28 cellular contexts compared by ENCODE assay signal in the genomic region with DNA sequence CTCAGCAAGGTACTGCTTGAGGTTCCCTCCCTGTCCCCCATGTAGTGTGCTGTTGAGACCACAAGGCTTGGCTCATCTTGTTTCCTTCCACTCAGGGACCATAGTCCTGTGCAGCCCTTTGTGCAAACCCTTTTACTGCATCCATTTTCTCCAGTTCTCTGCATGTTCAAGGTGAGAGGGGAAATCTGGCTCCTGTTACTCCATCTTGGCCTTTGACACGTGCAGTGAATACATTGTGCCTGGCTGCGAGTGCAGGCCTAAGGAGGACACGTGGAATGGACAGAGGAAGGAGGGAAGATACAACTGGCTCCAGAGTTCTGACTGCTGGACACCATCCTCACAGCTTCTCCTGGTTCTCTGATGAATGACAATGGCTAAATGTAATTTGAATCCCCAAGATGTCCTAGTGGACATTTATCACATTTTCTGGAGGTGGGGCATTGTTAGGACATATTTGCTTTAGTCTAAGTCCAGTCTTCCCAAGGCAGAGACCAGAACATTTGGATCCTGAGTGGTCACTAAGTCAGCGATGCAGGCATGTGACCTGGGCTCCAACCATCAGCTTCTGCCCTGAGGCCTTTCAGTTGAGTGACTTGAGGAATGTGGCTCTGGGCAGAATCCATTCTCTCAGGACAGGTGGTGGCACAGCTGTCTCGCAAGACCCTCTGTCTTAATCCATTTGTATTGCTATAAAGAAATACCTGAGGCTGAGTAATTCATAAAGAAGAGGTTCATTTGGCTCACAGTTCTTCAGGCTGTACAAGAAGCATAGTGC.
"Had no signal": no experiment of that assay in that cellular context is flagged by ENCODE, and none has a peak within 500 bp of the region (broad histone marks: within the 10 kb centered on the region; RNA-seq: fewer than 3 reads in every experiment).

No MANE protein-coding gene starts in this region.

- H3K36me3 ChIP-seq: ascending aorta, MG63 had no signal

- H3K9me3 Mint-ChIP-seq: activated B cell treated with CpG ODN at 0.5 μM for 24 hours; activated CD4-positive, alpha-beta T cell treated with anti-CD3 and anti-CD28 coated beads, Interleukin-2, amount 10 ng/mL, durations not matched to agents 24 days and 14 days; activated naive CD4-positive, alpha-beta T cell treated with anti-CD3 and anti-CD28 coated beads, Interleukin-2, amount 50 U/mL, for 72 hours; activated naive CD8-positive, alpha-beta T cell treated with anti-CD3 and anti-CD28 coated beads, Interleukin-2, amount 50 U/mL, for 24 hours; activated T-helper 1 cell treated with anti-CD3 and anti-CD28 coated beads, Interleukin-12 subunit alpha, Interleukin-12 subunit beta, Interleukin-2, Interleukin-4 antibody, amounts not matched to agents 30 ng/mL and 10 ng/mL and 1 ng/mL, durations not matched to agents 14 hours and 24 hours and 36 hours; central memory CD8-positive, alpha-beta T cell; T-helper 1 cell treated with Interleukin-12 subunit alpha and Interleukin-12 subunit beta and Interleukin-4 antibody, amounts not matched to agents 30 μg/mL and 1 μg/mL, for 36 hours had no signal

- H3K4me1 Mint-ChIP-seq: activated B cell treated with CpG ODN at 0.5 μM for 24 hours; activated CD4-positive, alpha-beta T cell treated with anti-CD3 and anti-CD28 coated beads, Interleukin-2, amount 10 ng/mL, durations not matched to agents 24 days and 14 days; activated CD8-positive, alpha-beta memory T cell treated with anti-CD3 and anti-CD28 coated beads, Interleukin-2, amount 10 ng/mL, durations not matched to agents 7 days and 5 days; activated naive CD8-positive, alpha-beta T cell treated with anti-CD3 and anti-CD28 coated beads, Interleukin-2, amount 50 U/mL, for 24 hours; central memory CD8-positive, alpha-beta T cell had no signal

- H3K9me3 ChIP-seq: ascending aorta, body of pancreas had no signal

- DNase-seq: activated B cell treated with CpG ODN at 0.5 μM for 24 hours; activated CD4-positive, alpha-beta T cell treated with anti-CD3 and anti-CD28 coated beads for 1 hour; activated CD4-positive, alpha-beta T cell treated with anti-CD3 and anti-CD28 coated beads, Interleukin-2, amount 10 ng/mL, durations not matched to agents 24 days and 14 days; activated CD4-positive, alpha-beta T cell treated with anti-CD3 and anti-CD28 coated beads, Interleukin-2, amount 50 U/mL, for 48 hours; activated CD8-positive, alpha-beta memory T cell treated with anti-CD3 and anti-CD28 coated beads, Interleukin-2, amount 10 ng/mL, durations not matched to agents 7 days and 5 days; activated effector memory CD4-positive, alpha-beta T cell treated with Interleukin-2 at 50 U/mL for 16 hours; activated naive CD4-positive, alpha-beta T cell; activated naive CD8-positive, alpha-beta T cell treated with anti-CD3 and anti-CD28 coated beads, Interleukin-2, amount 50 U/mL, for 24 hours; activated T-cell treated with anti-CD3 and anti-CD28 coated beads, Interleukin-2, amount 50 U/mL, for 24 hours; amniotic stem cell; body of pancreas; MG63; MV-4-11; NCI-H1092 treated with DMSO at 0.1 percent for 48 hours; NCI-H1417 treated with DMSO at 0.1 percent for 48 hours; NCI-H1694 treated with DMSO at 0.1 percent for 48 hours; NCI-H2029 treated with DMSO at 0.1 percent for 48 hours; NCI-H345; NCI-H510A; SHP77; T1000 had no signal

- H3K4me3 Mint-ChIP-seq: activated B cell treated with CpG ODN at 0.5 μM for 24 hours; activated CD4-positive, alpha-beta T cell treated with anti-CD3 and anti-CD28 coated beads, Interleukin-2, amount 10 ng/mL, durations not matched to agents 24 days and 14 days; activated CD8-positive, alpha-beta memory T cell treated with anti-CD3 and anti-CD28 coated beads, Interleukin-2, amount 10 ng/mL, durations not matched to agents 7 days and 5 days; activated naive CD8-positive, alpha-beta T cell treated with anti-CD3 and anti-CD28 coated beads, Interleukin-2, amount 50 U/mL, for 24 hours; activated T-cell treated with anti-CD3 and anti-CD28 coated beads, Interleukin-2, amount 50 U/mL, for 24 hours; activated T-helper 1 cell treated with anti-CD3 and anti-CD28 coated beads, Interleukin-12 subunit alpha, Interleukin-12 subunit beta, Interleukin-2, Interleukin-4 antibody, amounts not matched to agents 30 ng/mL and 10 ng/mL and 1 ng/mL, durations not matched to agents 14 hours and 24 hours and 36 hours; central memory CD8-positive, alpha-beta T cell; T-helper 1 cell treated with Interleukin-12 subunit alpha and Interleukin-12 subunit beta and Interleukin-4 antibody, amounts not matched to agents 30 μg/mL and 1 μg/mL, for 36 hours had no signal

- H3K27me3 ChIP-seq: ascending aorta, body of pancreas had no signal

- H3K27ac Mint-ChIP-seq: activated B cell treated with CpG ODN at 0.5 μM for 24 hours; activated CD4-positive, alpha-beta T cell treated with anti-CD3 and anti-CD28 coated beads, Interleukin-2, amount 10 ng/mL, durations not matched to agents 24 days and 14 days; activated CD8-positive, alpha-beta memory T cell treated with anti-CD3 and anti-CD28 coated beads, Interleukin-2, amount 10 ng/mL, durations not matched to agents 7 days and 5 days; activated naive CD4-positive, alpha-beta T cell treated with anti-CD3 and anti-CD28 coated beads, Interleukin-2, amount 50 U/mL, for 72 hours; activated naive CD8-positive, alpha-beta T cell treated with anti-CD3 and anti-CD28 coated beads, Interleukin-2, amount 50 U/mL, for 24 hours; activated T-cell treated with anti-CD3 and anti-CD28 coated beads, Interleukin-2, amount 50 U/mL, for 24 hours; activated T-helper 1 cell treated with anti-CD3 and anti-CD28 coated beads, Interleukin-12 subunit alpha, Interleukin-12 subunit beta, Interleukin-2, Interleukin-4 antibody, amounts not matched to agents 30 ng/mL and 10 ng/mL and 1 ng/mL, durations not matched to agents 14 hours and 24 hours and 36 hours; T-helper 1 cell treated with Interleukin-12 subunit alpha and Interleukin-12 subunit beta and Interleukin-4 antibody, amounts not matched to agents 30 μg/mL and 1 μg/mL, for 36 hours had no signal

- H3K36me3 Mint-ChIP-seq: activated CD8-positive, alpha-beta memory T cell treated with anti-CD3 and anti-CD28 coated beads, Interleukin-2, amount 10 ng/mL, durations not matched to agents 7 days and 5 days; activated naive CD4-positive, alpha-beta T cell treated with anti-CD3 and anti-CD28 coated beads, Interleukin-2, amount 50 U/mL, for 72 hours had no signal

- H3K4me3 ChIP-seq: ascending aorta, body of pancreas, MG63 had no signal

- H3K4me1 ChIP-seq: ascending aorta, body of pancreas had no signal

- FAIRE-seq: RCC 7860, TTC549 had no signal

- ATAC-seq: activated CD8-positive, alpha-beta memory T cell treated with anti-CD3 and anti-CD28 coated beads, Interleukin-2, amount 10 ng/mL, durations not matched to agents 7 days and 5 days; activated naive CD4-positive, alpha-beta T cell treated with anti-CD3 and anti-CD28 coated beads, Interleukin-2, amount 50 U/mL, for 72 hours; activated naive CD8-positive, alpha-beta T cell treated with anti-CD3 and anti-CD28 coated beads, Interleukin-2, amount 50 U/mL, for 24 hours; body of pancreas had no signal

- H3K27me3 Mint-ChIP-seq: activated CD4-positive, alpha-beta T cell treated with anti-CD3 and anti-CD28 coated beads, Interleukin-2, amount 10 ng/mL, durations not matched to agents 24 days and 14 days; activated CD8-positive, alpha-beta memory T cell treated with anti-CD3 and anti-CD28 coated beads, Interleukin-2, amount 10 ng/mL, durations not matched to agents 7 days and 5 days; activated naive CD8-positive, alpha-beta T cell treated with anti-CD3 and anti-CD28 coated beads, Interleukin-2, amount 50 U/mL, for 24 hours had no signal

- H3K27ac ChIP-seq: ascending aorta, body of pancreas had no signal
